Comparison of ENCODE assay signal across 8 cellular contexts in genomic region chr1:61318319-61319125, GRCh38.
A peak's percentile ranks its signal among the peaks of the same experiment; 100 is the strongest.
DNase-seq lines count a peak whose midpoint lies in the region; ATAC-seq and TF ChIP-seq lines count a peak whose summit lies in the region.

No MANE protein-coding gene starts in this region.

- intact Hi-C loops in colonic mucosa (cut with DNase I): no loop called here

- H3K27me3 ChIP-seq in colonic mucosa (no peaks in the 10 kb centered on the region), osteoblast (ENCODE audit: insufficient read depth, low read length) (no peaks in the 10 kb centered on the region)

- no peak overlapping the region for H3K9ac ChIP-seq in colonic mucosa (ENCODE audit: low read depth in 2 of 2, low read length in 2 of 2)

- H3K9me3 ChIP-seq in colonic mucosa: no peaks in the 10 kb centered on the region
- no peaks in the 10 kb centered on the region for H3K9me3 ChIP-seq in osteoblast (ENCODE audit: low read depth, low read length)

- peak overlapping the region; percentile 82 for H3K4me2 ChIP-seq in osteoblast (ENCODE audit: insufficient read depth, low read length)

- H3K4me3 ChIP-seq in colonic mucosa (no peak overlapping the region), osteoblast (ENCODE audit: insufficient read depth, low read length) (peak overlapping the region; percentile 53)

- H3K79me2 ChIP-seq in osteoblast (ENCODE audit: insufficient read depth, low read length): no peaks in the 10 kb centered on the region

- ATAC-seq in GM18499 (IDR thresholded peaks at IDR 0.05; ENCODE audit: insufficient read depth, unreplicated experiment): peak; percentile 99
- peak; percentile 100 for ATAC-seq in GM21526 (IDR thresholded peaks at IDR 0.05; ENCODE audit: low FRiP score, unreplicated experiment)

- H3K4me1 ChIP-seq in colonic mucosa (no peaks in the 10 kb centered on the region), osteoblast (ENCODE audit: insufficient read depth, low read length) (peaks cover 12% of the 10 kb centered on the region)

- TF ChIP-seq CTCF in colonic mucosa (IDR thresholded peaks at IDR 0.05) (no peak), osteoblast (IDR thresholded peaks at IDR 0.05; ENCODE audit: extremely low read depth, low read depth, low read length) (no peak)

- H3K27ac ChIP-seq in colonic mucosa: peak overlapping the region; percentile 44
- H3K27ac ChIP-seq in osteoblast (ENCODE audit: low read depth, low read length): peak overlapping the region; percentile 82

- peak overlapping the region; percentile 51 for H2AFZ ChIP-seq in osteoblast (ENCODE audit: low read length)

- H4K20me1 ChIP-seq in osteoblast (ENCODE audit: insufficient read depth, low read length): no peaks in the 10 kb centered on the region

- H3K36me3 ChIP-seq in colonic mucosa: no peaks in the 10 kb centered on the region
- no peaks in the 10 kb centered on the region for H3K36me3 ChIP-seq in osteoblast (ENCODE audit: insufficient read depth, low read length)

- DNase-seq in HPDE6-E6E7 (ENCODE audit: extremely low spot score) (peak; percentile 42), colonic mucosa (no peak), osteoblast (ENCODE audit: insufficient read length, low spot score, missing footprints) (no peak), NCI-H2171 treated with DMSO at 0.1 percent for 48 hours (lab: John Stamatoyannopoulos, UW) (no peak), OCI-M2 (lab: John Stamatoyannopoulos, UW; ENCODE audit: unreplicated experiment) (no peak), DMS79 (lab: John Stamatoyannopoulos, UW) (no peak)
